ENCODE assay signal across 32 cellular contexts in genomic region chr6:142290851-142291250, GRCh38. TPM values are rescaled to one million over a fixed set of nuclear protein-coding genes. Genes with fewer than 3 reads are reported as not detected.
"Had no signal": no experiment of that assay in that cellular context is flagged by ENCODE, and none has a peak within 500 bp of the region (broad histone marks: within the 10 kb centered on the region; RNA-seq: fewer than 3 reads in every experiment).

No MANE protein-coding gene starts in this region.

- FAIRE-seq: astrocyte, bronchial epithelial cell, colon had no signal

- H3K27me3 ChIP-seq: brain microvascular endothelial cell, esophagus muscularis mucosa, foreskin keratinocyte, gastrocnemius medialis, heart left ventricle had no signal

- H3K27ac ChIP-seq: brain microvascular endothelial cell, esophagus muscularis mucosa, foreskin keratinocyte, gastrocnemius medialis, heart left ventricle had no signal

- H3K4me3 ChIP-seq: esophagus muscularis mucosa, gastrocnemius medialis, heart left ventricle had no signal

- DNase-seq: activated CD4-positive, alpha-beta memory T cell treated with anti-CD3 and anti-CD28 coated beads for 36 hours; activated CD4-positive, alpha-beta T cell treated with anti-CD3 and anti-CD28 coated beads for 36 hours; activated CD4-positive, alpha-beta T cell treated with anti-CD3 and anti-CD28 coated beads, Interleukin-2, amount 10 ng/mL, durations not matched to agents 24 days and 14 days; activated CD4-positive, CD25-positive, alpha-beta regulatory T cell; activated CD4-positive, CD25-positive, alpha-beta regulatory T cell treated with anti-CD3 and anti-CD28 coated beads, Interleukin-2, amount 50 U/mL, for 72 hours; activated CD8-positive, alpha-beta memory T cell treated with anti-CD3 and anti-CD28 coated beads, Interleukin-2, amount 10 ng/mL, durations not matched to agents 7 days and 5 days; activated CD8-positive, alpha-beta memory T cell treated with anti-CD3 and anti-CD28 coated beads, Interleukin-2, amount 50 U/mL, for 4 hours; activated CD8-positive, alpha-beta T cell treated with anti-CD3 and anti-CD28 coated beads, Interleukin-2, amount 10 ng/mL, durations not matched to agents 7 days and 5 days; activated gamma-delta T cell; activated naive CD4-positive, alpha-beta T cell; activated naive CD4-positive, alpha-beta T cell treated with anti-CD3 and anti-CD28 coated beads, Interleukin-2, amount 10 ng/mL, durations not matched to agents 7 days and 5 days; activated naive CD8-positive, alpha-beta T cell treated with anti-CD3 and anti-CD28 coated beads, Interleukin-2, amount 10 ng/mL, durations not matched to agents 7 days and 5 days; activated T-cell treated with anti-CD3 and anti-CD28 coated beads, Interleukin-2, amount 50 U/mL, for 1 hour; activated T-cell treated with anti-CD3 and anti-CD28 coated beads, Interleukin-2, amount 50 U/mL, for 72 hours; anterior cingulate cortex; brain microvascular endothelial cell; cortex of kidney; dermis blood vessel endothelial cell; effector CD4-positive, alpha-beta T cell; effector memory CD8-positive, alpha-beta T cell; erythroblast; foreskin keratinocyte; gastrocnemius medialis; glutamatergic neuron; heart left ventricle; T-helper 2 cell had no signal

- H3K9me3 ChIP-seq: esophagus muscularis mucosa, gastrocnemius medialis, heart left ventricle had no signal

- H3K36me3 ChIP-seq: brain microvascular endothelial cell, esophagus muscularis mucosa, gastrocnemius medialis, heart left ventricle had no signal

- H3K4me1 ChIP-seq: esophagus muscularis mucosa, foreskin keratinocyte, gastrocnemius medialis had no signal

- ATAC-seq: activated CD4-positive, alpha-beta T cell treated with anti-CD3 and anti-CD28 coated beads for 36 hours; activated CD8-positive, alpha-beta memory T cell treated with anti-CD3 and anti-CD28 coated beads, Interleukin-2, amount 10 ng/mL, durations not matched to agents 7 days and 5 days; activated CD8-positive, alpha-beta T cell treated with anti-CD3 and anti-CD28 coated beads, Interleukin-2, amount 10 ng/mL, durations not matched to agents 7 days and 5 days; activated naive CD4-positive, alpha-beta T cell treated with anti-CD3 and anti-CD28 coated beads, Interleukin-2, amount 50 U/mL, for 72 hours; activated T-cell treated with anti-CD3 and anti-CD28 coated beads, Interleukin-2, amount 50 U/mL, for 72 hours; effector memory CD8-positive, alpha-beta T cell; foreskin keratinocyte; gastrocnemius medialis; heart left ventricle had no signal

RNA-seq across cellular contexts. Expression of gene ADGRG6, which starts 11.0 kb away (rescaled TPM):
- total RNA-seq: activated CD4-positive, alpha-beta T cell treated with anti-CD3 and anti-CD28 coated beads, Interleukin-2, amount 10 ng/mL, durations not matched to agents 24 days and 14 days; T-helper 1 cell treated with Interleukin-12 subunit alpha and Interleukin-12 subunit beta and Interleukin-4 antibody, amounts not matched to agents 30 ng/mL and 1 ng/mL, for 36 hours had no signal
